ENCODE assay signal across 9 cellular contexts in genomic region chr1:244239261-244239770, GRCh38.
A peak's percentile ranks its signal among the peaks of the same experiment; 100 is the strongest.
DNase-seq lines count a peak whose midpoint lies in the region; TF ChIP-seq lines count a peak whose summit lies in the region.
"Had no signal": no experiment of that assay in that cellular context is flagged by ENCODE, and none has a peak within 500 bp of the region (broad histone marks: within the 10 kb centered on the region; RNA-seq: fewer than 3 reads in every experiment).

No MANE protein-coding gene starts in this region.

- DNase-seq in EL (peak; percentile 10), HAP-1 (ENCODE audit: low spot score in 2 of 2) (peak; percentile 15 to 54), NCI-H69 (lab: John Stamatoyannopoulos, UW) (peak; percentile 90), fibroblast of mammary gland (ENCODE audit: low read depth) (peak; percentile 6), GM20000 (ENCODE audit: low spot score) (no peak), NCI-H82 treated with DMSO at 0.1 percent for 48 hours (lab: John Stamatoyannopoulos, UW; ENCODE audit: unreplicated experiment) (no peak), GM19240 (ENCODE audit: insufficient read length, low spot score) (no peak)
- no peak for DNase-seq in NK-92 treated with Interleukin-12 subunit alpha and Interleukin-12 subunit beta, amount 100 ng/mL, for 24 hours (lab: John Stamatoyannopoulos, UW)
- DNase-seq: NCI-H446 treated with DMSO at 0.1 percent for 48 hours had no signal

- no peaks in the 10 kb centered on the region for H3K9me3 ChIP-seq in HAP-1

- H3K27me3 ChIP-seq in HAP-1 (ENCODE audit: low read depth), result no peaks in the 10 kb centered on the region

- H3K36me3 ChIP-seq in HAP-1 (replicated peaks), result no peaks in the 10 kb centered on the region

- H3K4me3 ChIP-seq in HAP-1 (no peak overlapping the region), fibroblast of mammary gland (ENCODE audit: control insufficient read depth, low read depth, low read length) (no peak overlapping the region)

- H3K4me1 ChIP-seq in HAP-1, result no peaks in the 10 kb centered on the region; the same call in 1 of the 2 replicates

- TF ChIP-seq CTCF in fibroblast of mammary gland (conservative IDR thresholded peaks at IDR 0.05; ENCODE audit: control insufficient read depth, insufficient read depth, low read depth, low read length) (no peak), GM20000 (IDR thresholded peaks at IDR 0.05; ENCODE audit: extremely low read depth, missing control alignments) (no peak)

- in situ Hi-C loops in HAP-1 (cut with MboI; ENCODE audit: low sequenced_read_pairs), result no loop called here

Comparison
In these comparisons a context has a peak if more than half of its experiments do, and no peak if none do; other contexts are left out.
1. DNase-seq: peak in EL (single experiment), HAP-1 (2 of 2), NCI-H69 (single experiment) and fibroblast of mammary gland (single experiment); none in GM20000 (single experiment), NCI-H82 treated with DMSO at 0.1 percent for 48 hours (single experiment), NK-92 treated with Interleukin-12 subunit alpha and Interleukin-12 subunit beta, amount 100 ng/mL, for 24 hours (single experiment) and GM19240 (single experiment).